Comparison of ENCODE assay signal across 23 cellular contexts in genomic region chr3:108381531-108381930, GRCh38.
"Had no signal": no experiment of that assay in that cellular context is flagged by ENCODE, and none has a peak within 500 bp of the region (broad histone marks: within the 10 kb centered on the region; RNA-seq: fewer than 3 reads in every experiment).

No MANE protein-coding gene starts in this region.

- H3K27me3 Mint-ChIP-seq: activated B cell treated with CpG ODN at 0.5 μM for 24 hours; activated naive CD4-positive, alpha-beta T cell treated with anti-CD3 and anti-CD28 coated beads, Interleukin-2, amount 10 ng/mL, durations not matched to agents 7 days and 5 days; activated naive CD8-positive, alpha-beta T cell treated with anti-CD3 and anti-CD28 coated beads, Interleukin-2, amount 50 U/mL, for 24 hours had no signal

- H3K9me3 ChIP-seq: gastroesophageal sphincter, heart left ventricle, lower lobe of right lung, testis, vagina had no signal

- H3K27ac ChIP-seq: cardiac muscle cell, epithelial cell of prostate, gastroesophageal sphincter, heart left ventricle, lower lobe of right lung, testis, vagina had no signal

- H3K4me1 Mint-ChIP-seq: neural crest cell had no signal

- H3K27ac Mint-ChIP-seq: activated B cell treated with CpG ODN at 0.5 μM for 24 hours; activated CD4-positive, alpha-beta memory T cell treated with anti-CD3 and anti-CD28 coated beads for 36 hours; activated naive CD4-positive, alpha-beta T cell treated with anti-CD3 and anti-CD28 coated beads, Interleukin-2, amount 10 ng/mL, durations not matched to agents 7 days and 5 days; activated naive CD8-positive, alpha-beta T cell treated with anti-CD3 and anti-CD28 coated beads, Interleukin-2, amount 50 U/mL, for 24 hours; activated T-cell treated with anti-CD3 and anti-CD28 coated beads, Interleukin-2, amount 50 U/mL, for 72 hours; naive thymus-derived CD4-positive, alpha-beta T cell; T-helper 2 cell treated with Interferon-gamma antibody and Interleukin-4, amounts not matched to agents 5 μg/mL and 100 μg/mL, for 36 hours had no signal

- H3K4me3 Mint-ChIP-seq: activated B cell treated with CpG ODN at 0.5 μM for 24 hours; activated CD4-positive, alpha-beta memory T cell treated with anti-CD3 and anti-CD28 coated beads for 36 hours; activated naive CD4-positive, alpha-beta T cell treated with anti-CD3 and anti-CD28 coated beads, Interleukin-2, amount 10 ng/mL, durations not matched to agents 7 days and 5 days; activated naive CD8-positive, alpha-beta T cell treated with anti-CD3 and anti-CD28 coated beads, Interleukin-2, amount 50 U/mL, for 24 hours; activated T-cell treated with anti-CD3 and anti-CD28 coated beads, Interleukin-2, amount 50 U/mL, for 72 hours; naive thymus-derived CD4-positive, alpha-beta T cell; neural crest cell; T-helper 2 cell treated with Interferon-gamma antibody and Interleukin-4, amounts not matched to agents 5 μg/mL and 100 μg/mL, for 36 hours had no signal

- H3K36me3 ChIP-seq: cardiac muscle cell, gastroesophageal sphincter, heart left ventricle, lower lobe of right lung, vagina had no signal

- H3K27me3 ChIP-seq: cardiac muscle cell, gastroesophageal sphincter, heart left ventricle, testis, vagina had no signal

- H3K4me1 ChIP-seq: gastroesophageal sphincter, heart left ventricle, lower lobe of right lung, testis, vagina had no signal

- H3K4me3 ChIP-seq: cardiac muscle cell, gastroesophageal sphincter, heart left ventricle, lower lobe of right lung, testis, vagina had no signal

- H3K36me3 Mint-ChIP-seq: activated CD4-positive, alpha-beta memory T cell treated with anti-CD3 and anti-CD28 coated beads for 36 hours had no signal

- H3K9me3 Mint-ChIP-seq: activated B cell treated with CpG ODN at 0.5 μM for 24 hours; activated naive CD4-positive, alpha-beta T cell treated with anti-CD3 and anti-CD28 coated beads, Interleukin-2, amount 10 ng/mL, durations not matched to agents 7 days and 5 days; activated naive CD8-positive, alpha-beta T cell treated with anti-CD3 and anti-CD28 coated beads, Interleukin-2, amount 50 U/mL, for 24 hours; T-helper 2 cell treated with Interferon-gamma antibody and Interleukin-4, amounts not matched to agents 5 μg/mL and 100 μg/mL, for 36 hours had no signal

- DNase-seq: activated B cell treated with CpG ODN at 0.5 μM for 24 hours; activated CD4-positive, alpha-beta memory T cell treated with anti-CD3 and anti-CD28 coated beads for 36 hours; activated CD4-positive, alpha-beta T cell treated with anti-CD3 and anti-CD28 coated beads for 4 hours; activated effector memory CD4-positive, alpha-beta T cell treated with anti-CD3 and anti-CD28 coated beads, Interleukin-2, amount 50 U/mL, for 16 hours; activated naive CD4-positive, alpha-beta T cell treated with anti-CD3 and anti-CD28 coated beads, Interleukin-2, amount 10 ng/mL, durations not matched to agents 7 days and 5 days; activated naive CD8-positive, alpha-beta T cell treated with anti-CD3 and anti-CD28 coated beads, Interleukin-2, amount 50 U/mL, for 24 hours; activated T-cell treated with anti-CD3 and anti-CD28 coated beads, Interleukin-2, amount 50 U/mL, for 72 hours; cortex of kidney; heart left ventricle; kidney; lower lobe of right lung; mesendoderm; naive thymus-derived CD4-positive, alpha-beta T cell; stimulated activated CD4-positive, alpha-beta T cell treated with anti-CD3 and anti-CD28 coated beads, Interleukin-4, amount 100 ng/mL, for 1 hour; stimulated activated naive CD4-positive, alpha-beta T cell; testis; trophoblast cell had no signal
